Comparison of ENCODE assay signal across 15 cellular contexts in genomic region chr15:48899793-48900192, GRCh38. TPM values are rescaled to one million over a fixed set of nuclear protein-coding genes. Genes with fewer than 3 reads are reported as not detected.
DNase-seq lines count a peak whose midpoint lies in the region; ATAC-seq and TF ChIP-seq lines count a peak whose summit lies in the region.
"Had no signal": no experiment of that assay in that cellular context is flagged by ENCODE, and none has a peak within 500 bp of the region (broad histone marks: within the 10 kb centered on the region; RNA-seq: fewer than 3 reads in every experiment).

No MANE protein-coding gene starts in this region.

- H4K20me1 ChIP-seq in mammary epithelial cell (ENCODE audit: insufficient read depth, low read length), result no peaks in the 10 kb centered on the region
- H4K20me1 ChIP-seq: BLaER1 treated with 17β-estradiol and CSF1 and Interleukin-3, amounts not matched to agents 10 nM and 100 nM had no signal

- H3K4me1 ChIP-seq in mammary epithelial cell (ENCODE audit: insufficient read depth, low read length) (peaks cover 19% of the 10 kb centered on the region), breast epithelium (peaks cover 0 to 4% of the 10 kb centered on the region in 2 donors)
- H3K4me1 ChIP-seq in naive thymus-derived CD4-positive, alpha-beta T cell (ENCODE audit: control insufficient read depth in 2 of 2, insufficient read depth in 2 of 2, low read length in 2 of 2), result no peaks in the 10 kb centered on the region
- H3K4me1 ChIP-seq: BLaER1 treated with 17β-estradiol and CSF1 and Interleukin-3, amounts not matched to agents 10 nM and 100 nM; HAP-1 had no signal

- H3K36me3 ChIP-seq in mammary epithelial cell (ENCODE audit: insufficient read depth, low read length) (no peaks in the 10 kb centered on the region), breast epithelium (no peaks in the 10 kb centered on the region)
- no peaks in the 10 kb centered on the region for H3K36me3 ChIP-seq in naive thymus-derived CD4-positive, alpha-beta T cell (ENCODE audit: control insufficient read depth in 2 of 3, insufficient read depth in 3 of 3, low read length in 3 of 3)
- H3K36me3 ChIP-seq: BLaER1 treated with 17β-estradiol and CSF1 and Interleukin-3, amounts not matched to agents 10 nM and 100 nM; HAP-1 had no signal

- H3K4me1 Mint-ChIP-seq in naive thymus-derived CD4-positive, alpha-beta T cell, result peaks cover 0 to 18% (median 0%) of the 10 kb centered on the region in 7 donors
- H3K4me1 Mint-ChIP-seq: B cell had no signal

- H3K27ac Mint-ChIP-seq in naive thymus-derived CD4-positive, alpha-beta T cell, result no peak overlapping the region
- H3K27ac Mint-ChIP-seq: B cell; CD8-positive, alpha-beta T cell had no signal

- DNase-seq in mammary epithelial cell, result peak; percentile 39
- DNase-seq in breast epithelium (ENCODE audit: low spot score in 2 of 2), result no peak
- DNase-seq in amniotic epithelial cell (ENCODE audit: low read depth), result peak; percentile 42
- peak; percentile 8 for DNase-seq in epithelial cell of prostate (ENCODE audit: low read depth, low spot score)
- DNase-seq in NCI-H2029 (lab: John Stamatoyannopoulos, UW), result no peak
- no peak for DNase-seq in naive thymus-derived CD4-positive, alpha-beta T cell
- DNase-seq: Calu3; CD8-positive, alpha-beta T cell; DMS79; GF-D8; GM23248 had no signal

- no peak overlapping the region for H3K4me3 Mint-ChIP-seq in naive thymus-derived CD4-positive, alpha-beta T cell
- H3K4me3 Mint-ChIP-seq: B cell; CD8-positive, alpha-beta T cell had no signal

- CTCF ChIA-PET in mammary epithelial cell (lab: Charles Lee; ENCODE audit: low non-redundant PET), result no interaction called here
- CTCF ChIA-PET in naive thymus-derived CD4-positive, alpha-beta T cell (lab: Charles Lee), result no interaction called here

- no TSS peak for BruUV-seq in mammary epithelial cell (replicated peaks; lab: Mats Ljungman, UMichigan)

- H3K9me3 ChIP-seq in mammary epithelial cell (replicated peaks; ENCODE audit: insufficient read depth, low read length) (no peaks in the 10 kb centered on the region), breast epithelium (no peaks in the 10 kb centered on the region)
- no peaks in the 10 kb centered on the region for H3K9me3 ChIP-seq in naive thymus-derived CD4-positive, alpha-beta T cell (ENCODE audit: control insufficient read depth in 2 of 3, low read length in 3 of 3)
- H3K9me3 ChIP-seq: BLaER1 treated with 17β-estradiol and CSF1 and Interleukin-3, amounts not matched to agents 10 nM and 100 nM; HAP-1 had no signal

- no peak for TF ChIP-seq POLR2A in breast epithelium (IDR thresholded peaks at IDR 0.05)

- no peaks in the 10 kb centered on the region for H3K27me3 ChIP-seq in mammary epithelial cell (ENCODE audit: insufficient read depth, low read length)
- no peaks in the 10 kb centered on the region for H3K27me3 ChIP-seq in breast epithelium
- no peaks in the 10 kb centered on the region for H3K27me3 ChIP-seq in naive thymus-derived CD4-positive, alpha-beta T cell (ENCODE audit: control insufficient read depth in 2 of 2, insufficient read depth in 2 of 2, low read length in 2 of 2)
- H3K27me3 ChIP-seq: BLaER1 treated with 17β-estradiol and CSF1 and Interleukin-3, amounts not matched to agents 10 nM and 100 nM had no signal

- no peak for ATAC-seq in GM21737 (IDR thresholded peaks at IDR 0.05; ENCODE audit: unreplicated experiment)
- no peak for ATAC-seq in naive thymus-derived CD4-positive, alpha-beta T cell
- ATAC-seq: CD8-positive, alpha-beta T cell had no signal

- intact Hi-C loops in mammary epithelial cell (cut with micrococcal nuclease), result loop anchor here (5.0 kb wide), 1 partner anchor 33 kb away; no protein-coding TSS in a partner anchor
- intact Hi-C loops in breast epithelium (cut with DNase I; ENCODE audit: low total_unique reads), result no loop called here
- intact Hi-C loops in naive thymus-derived CD4-positive, alpha-beta T cell (cut with micrococcal nuclease), result no loop called here

- WGBS in mammary epithelial cell (ENCODE audit: low coverage, missing lambda C conversion rate), result 94% methylated on average over 4 of the region's 4 CpGs

- in situ Hi-C loops in mammary epithelial cell (cut with MboI; ENCODE audit: low sequenced_read_pairs in 2 of 2), result no loop called here

- H3K27ac ChIP-seq in mammary epithelial cell (ENCODE audit: insufficient read depth, low read depth, low read length) (no peak overlapping the region), breast epithelium (no peak overlapping the region), epithelial cell of prostate (no peak overlapping the region)
- no peak overlapping the region for H3K27ac ChIP-seq in naive thymus-derived CD4-positive, alpha-beta T cell (ENCODE audit: low read depth, low read length)
- H3K27ac ChIP-seq: BLaER1 treated with 17β-estradiol and CSF1 and Interleukin-3, amounts not matched to agents 10 nM and 100 nM; GM23248 had no signal

- H3K9me3 Mint-ChIP-seq in naive thymus-derived CD4-positive, alpha-beta T cell, result no peaks in the 10 kb centered on the region
- H3K9me3 Mint-ChIP-seq: CD8-positive, alpha-beta T cell had no signal

- no peak overlapping the region for H3K9ac ChIP-seq in mammary epithelial cell (ENCODE audit: insufficient read depth, low read length)
- H3K9ac ChIP-seq: BLaER1 treated with 17β-estradiol and CSF1 and Interleukin-3, amounts not matched to agents 10 nM and 100 nM; GM23248 had no signal

- POLR2A ChIA-PET in naive thymus-derived CD4-positive, alpha-beta T cell (lab: Charles Lee), result interaction anchor here (0.6 kb wide), 1 partner anchor 215 kb away, joined by 3 read pairs; no protein-coding TSS in a partner anchor

- peaks cover 0 to 3% (median 0%) of the 10 kb centered on the region in 5 donors for H3K36me3 Mint-ChIP-seq in naive thymus-derived CD4-positive, alpha-beta T cell
- H3K36me3 Mint-ChIP-seq: CD8-positive, alpha-beta T cell had no signal

- no peak overlapping the region for H3K4me2 ChIP-seq in mammary epithelial cell (ENCODE audit: insufficient read depth, low read depth, low read length)
- H3K4me2 ChIP-seq: BLaER1 treated with 17β-estradiol and CSF1 and Interleukin-3, amounts not matched to agents 10 nM and 100 nM had no signal

- TF ChIP-seq CTCF in mammary epithelial cell (conservative IDR thresholded peaks at IDR 0.05 in 1 of 2, IDR thresholded peaks at IDR 0.05 in 1 of 2; ENCODE audit: extremely low read depth in 1 of 2, insufficient read depth in 1 of 2, low read depth in 1 of 2, low read length in 2 of 2) (no peak), breast epithelium (IDR thresholded peaks at IDR 0.05) (no peak)

- dilution Hi-C loops in mammary epithelial cell (cut with HindIII; ENCODE audit: low sequenced_read_pairs), result no loop called here

- H3K27me3 Mint-ChIP-seq in naive thymus-derived CD4-positive, alpha-beta T cell, result peaks cover 0 to 33% (median 21%) of the 10 kb centered on the region in 5 donors

- no peaks in the 10 kb centered on the region for H3K79me2 ChIP-seq in mammary epithelial cell (ENCODE audit: insufficient read depth, low read length)

- H3K4me3 ChIP-seq in mammary epithelial cell (replicated peaks in 1 of 3; ENCODE audit: insufficient read depth in 1 of 3, low read depth in 2 of 3, low read length in 3 of 3) (no peak overlapping the region), breast epithelium (no peak overlapping the region)
- no peak overlapping the region for H3K4me3 ChIP-seq in naive thymus-derived CD4-positive, alpha-beta T cell (ENCODE audit: low read length)
- H3K4me3 ChIP-seq: BLaER1 treated with 17β-estradiol and CSF1 and Interleukin-3, amounts not matched to agents 10 nM and 100 nM; GM23248; HAP-1 had no signal

- no peak overlapping the region for H2AFZ ChIP-seq in mammary epithelial cell (ENCODE audit: low read depth, low read length)
- H2AFZ ChIP-seq: GM23248 had no signal

RNA-seq across cellular contexts. Expression of gene EID1, which starts 21.9 kb away (rescaled TPM):
- total RNA-seq in mammary epithelial cell, result 100 to 1,000 TPM in 1 of 2 donors, 10 to 100 TPM in 1; 84.6 to 147 TPM
- polyA plus RNA-seq in mammary epithelial cell, result 105 TPM
- 34.1 TPM for polyA minus RNA-seq in mammary epithelial cell
- total RNA-seq in breast epithelium, result 100 to 1,000 TPM; 204 to 266 (median 227) TPM
- total RNA-seq in naive thymus-derived CD4-positive, alpha-beta T cell, result 10 to 100 TPM; 40.3 to 96.0 (median 56.5) TPM
- polyA plus RNA-seq in naive thymus-derived CD4-positive, alpha-beta T cell, result 100 to 1,000 TPM; 141 to 196 TPM

Comparison
In these comparisons a context has a peak if more than half of its experiments do, and no peak if none do; other contexts are left out.
1. DNase-seq: peak in mammary epithelial cell (single experiment), amniotic epithelial cell (single experiment) and epithelial cell of prostate (single experiment); none in breast epithelium (0 of 2), NCI-H2029 (single experiment) and naive thymus-derived CD4-positive, alpha-beta T cell (0 of 9).